8 cellular contexts compared by ENCODE assay signal in the genomic region with DNA sequence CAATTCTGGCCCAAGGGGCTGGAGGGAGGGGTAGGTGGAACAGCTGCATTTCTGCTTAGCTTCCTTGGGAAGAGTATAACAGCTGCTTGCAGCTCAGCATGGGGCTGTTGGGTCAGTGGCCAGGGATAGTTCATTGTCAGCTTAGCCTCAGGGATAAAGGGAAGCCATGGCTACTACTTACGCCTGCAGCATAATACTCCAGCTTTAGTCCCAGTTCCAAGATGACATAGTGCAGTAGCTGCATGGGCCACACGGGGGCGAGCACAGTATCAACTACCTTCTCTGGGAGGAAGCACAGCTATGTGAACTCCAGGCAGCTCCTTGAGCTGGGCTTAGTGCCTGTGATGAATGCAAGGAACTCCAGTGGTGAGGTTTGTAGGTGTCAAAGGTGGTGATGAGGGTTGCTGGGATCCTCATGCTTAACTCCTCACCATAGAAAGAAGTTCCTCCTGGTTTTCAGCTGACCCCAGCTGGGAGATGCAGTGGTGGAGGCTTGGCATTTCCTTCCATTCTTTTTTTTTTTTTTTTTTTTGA. TPM values are rescaled to one million over a fixed set of nuclear protein-coding genes. Genes with fewer than 3 reads are reported as not detected.
A peak's percentile ranks its signal among the peaks of the same experiment; 100 is the strongest.
DNase-seq lines count a peak whose midpoint lies in the region; ATAC-seq, FAIRE-seq and TF ChIP-seq lines count a peak whose summit lies in the region.

No MANE protein-coding gene starts in this region.

- peak; percentile 100 for ATAC-seq in HG02623 (IDR thresholded peaks at IDR 0.05; ENCODE audit: unreplicated experiment)

- H3K27ac ChIP-seq in VCaP (no peak overlapping the region), kidney (ENCODE audit: low read depth in 2 of 2, low read length in 2 of 2) (no peak overlapping the region)

- H3K36me3 ChIP-seq in kidney (ENCODE audit: control insufficient read depth in 1 of 2, insufficient read depth in 2 of 2, low read length in 2 of 2): no peaks in the 10 kb centered on the region

- H3K4me1 ChIP-seq in kidney (ENCODE audit: control insufficient read depth in 1 of 2, insufficient read depth in 1 of 2, low read depth in 1 of 2, low read length in 2 of 2): no peaks in the 10 kb centered on the region

- peak; percentile 71 to 72 for DNase-seq in SHP77 (lab: John Stamatoyannopoulos, UW)
- no peak for DNase-seq in SHP77 treated with DMSO at 0.1 percent for 48 hours (lab: John Stamatoyannopoulos, UW)
- DNase-seq in NB4 (ENCODE audit: low read depth): peak; percentile 83
- DNase-seq in T47D (ENCODE audit: low read depth in 1 of 2, low spot score in 1 of 2): peak; percentile 42 to 84
- DNase-seq in kidney: peak; percentile 90
- DNase-seq in stimulated activated CD4-positive, alpha-beta T cell treated with anti-CD3 and anti-CD28 coated beads, Interleukin-2, amount 100 ng/mL, for 4 hours (ENCODE audit: low read depth): peak; percentile 47

- H3K4me3 ChIP-seq in NB4 (ENCODE audit: low read depth, low read length): no peak overlapping the region
- H3K4me3 ChIP-seq in kidney (ENCODE audit: low read length in 2 of 2): no peak overlapping the region

- TF ChIP-seq CTCF in NB4 (IDR thresholded peaks at IDR 0.05; ENCODE audit: low read depth, low read length): peak; percentile 91
- peak; percentile 80 for TF ChIP-seq CTCF in VCaP (conservative IDR thresholded peaks at IDR 0.05)
- peak; percentile 85 for TF ChIP-seq CTCF in kidney (IDR thresholded peaks at IDR 0.05; ENCODE audit: borderline replicate concordance, extremely low read depth, insufficient read depth)

- H3K9me3 ChIP-seq in kidney (ENCODE audit: control insufficient read depth in 1 of 2, low read length in 2 of 2): peaks cover 2 to 10% of the 10 kb centered on the region in 2 donors

- TF ChIP-seq POLR2A in NB4 (IDR thresholded peaks at IDR 0.05; ENCODE audit: extremely low read depth, insufficient read length): no peak

- in situ Hi-C loops in T47D (cut with HindIII; ENCODE audit: low pct_unique_long_range_greater_than_20kb, low sequenced_read_pairs): no loop called here

- intact Hi-C loops in kidney (cut with DNase I): no loop called here

- H3K9ac ChIP-seq in kidney (ENCODE audit: low read length in 2 of 2): no peak overlapping the region

- no peak for FAIRE-seq in kidney (lab: Jason Lieb, UNC)

RNA-seq across cellular contexts. Expression of gene RHOB, which starts 35.4 kb away (rescaled TPM):
- 487 TPM for total RNA-seq in kidney
- polyA plus RNA-seq in kidney (ENCODE audit: insufficient read depth, low read depth, low replicate concordance): 241 TPM
